ENCODE assay signal across 28 cellular contexts in the genomic region with DNA sequence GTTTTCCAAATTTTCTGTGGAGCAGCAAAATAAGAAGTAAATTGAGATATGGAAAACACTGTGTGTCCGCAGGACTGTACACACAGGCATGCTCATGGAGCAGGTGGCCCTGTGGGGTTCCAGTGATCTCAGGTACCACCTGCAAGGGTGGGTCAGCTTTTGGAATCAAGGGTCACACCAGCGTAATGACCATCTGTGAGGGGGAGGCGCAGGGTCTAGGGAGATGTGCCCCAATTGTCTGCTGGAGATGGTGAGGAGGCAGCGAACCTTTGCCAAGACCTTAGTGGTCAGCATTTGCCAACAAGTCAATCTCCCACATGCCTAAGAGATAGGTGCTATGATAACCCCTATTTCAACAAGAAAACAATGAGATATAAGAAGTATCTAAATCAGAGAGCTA.
"Had no signal": no experiment of that assay in that cellular context is flagged by ENCODE, and none has a peak within 500 bp of the region (broad histone marks: within the 10 kb centered on the region; RNA-seq: fewer than 3 reads in every experiment).

No MANE protein-coding gene starts in this region.

- H3K4me1 ChIP-seq: foreskin keratinocyte, heart left ventricle, parathyroid adenoma, psoas muscle, suprapubic skin, vagina had no signal

- ATAC-seq: esophagus mucosa; foreskin keratinocyte; gastroesophageal sphincter; heart left ventricle; left cardiac atrium; left lung; lower lobe of right lung; natural killer cell; psoas muscle; right cardiac atrium; stimulated activated naive CD8-positive, alpha-beta T cell treated with anti-CD3 and anti-CD28 coated beads, Interleukin-15, amount 100 ng/mL, for 72 hours had no signal

- H3K4me3 ChIP-seq: dorsolateral prefrontal cortex, gastroesophageal sphincter, heart left ventricle, hepatocyte, left lung, lower lobe of right lung, psoas muscle, suprapubic skin, transverse colon, vagina had no signal

- H3K36me3 ChIP-seq: gastroesophageal sphincter, heart left ventricle, left lung, lower lobe of right lung, neutrophil, suprapubic skin, transverse colon, vagina had no signal

- DNase-seq: cerebellar nuclear complex; effector CD4-positive, alpha-beta T cell; endodermal cell; foreskin keratinocyte; heart left ventricle; left cardiac atrium; left lung; natural killer cell; right cardiac atrium; small intestine; stimulated activated CD4-positive, alpha-beta T cell treated with anti-CD3 and anti-CD28 coated beads, Interleukin-12 subunit alpha, Interleukin-12 subunit beta, amount 100 ng/mL, for 4 hours; stimulated activated CD4-positive, alpha-beta T cell treated with anti-CD3 and anti-CD28 coated beads, Interleukin-1b, Interleukin-23, amount 100 ng/mL, for 48 hours; stimulated activated CD4-positive, alpha-beta T cell treated with anti-CD3 and anti-CD28 coated beads, Interleukin-4, amount 100 ng/mL, for 1 hour; stimulated activated CD8-positive, alpha-beta memory T cell treated with anti-CD3 and anti-CD28 coated beads, Interleukin-4, amount 100 ng/mL, for 48 hours; stimulated activated naive CD4-positive, alpha-beta T cell; stimulated activated naive CD8-positive, alpha-beta T cell treated with anti-CD3 and anti-CD28 coated beads, Interleukin-15, amount 100 ng/mL, for 72 hours; transverse colon had no signal

- H3K36me3 Mint-ChIP-seq: natural killer cell had no signal

- H3K9me3 ChIP-seq: gastroesophageal sphincter, heart left ventricle, left lung, lower lobe of right lung, neutrophil, psoas muscle, suprapubic skin, transverse colon, vagina had no signal

- H3K27ac ChIP-seq: dorsolateral prefrontal cortex, epithelial cell of prostate, foreskin keratinocyte, gastroesophageal sphincter, heart left ventricle, hepatocyte, left lung, lower lobe of right lung, neutrophil, parathyroid adenoma, psoas muscle, suprapubic skin, transverse colon, vagina had no signal

- H3K27ac Mint-ChIP-seq: natural killer cell had no signal

- H3K27me3 ChIP-seq: foreskin keratinocyte, hepatocyte, left lung, transverse colon, vagina had no signal

- H3K4me3 Mint-ChIP-seq: endodermal cell; natural killer cell; stimulated activated naive CD8-positive, alpha-beta T cell treated with anti-CD3 and anti-CD28 coated beads, Interleukin-15, amount 100 ng/mL, for 72 hours had no signal

- H3K9me3 Mint-ChIP-seq: endodermal cell, natural killer cell had no signal

- H3K4me1 Mint-ChIP-seq: natural killer cell; stimulated activated naive CD8-positive, alpha-beta T cell treated with anti-CD3 and anti-CD28 coated beads, Interleukin-15, amount 100 ng/mL, for 72 hours had no signal
